In genomic region chr1:84719477-84720274, GRCh38 we compare ENCODE assay signal across 16 cellular contexts. TPM values are rescaled to one million over a fixed set of nuclear protein-coding genes. Genes with fewer than 3 reads are reported as not detected.
A peak's percentile ranks its signal among the peaks of the same experiment; 100 is the strongest.
DNase-seq lines count a peak whose midpoint lies in the region; ATAC-seq and TF ChIP-seq lines count a peak whose summit lies in the region.
"Had no signal": no experiment of that assay in that cellular context is flagged by ENCODE, and none has a peak within 500 bp of the region (broad histone marks: within the 10 kb centered on the region; RNA-seq: fewer than 3 reads in every experiment).

No MANE protein-coding gene starts in this region.

- intact Hi-C loops in heart left ventricle (cut with DNase I): no loop called here
- intact Hi-C loops in right cardiac atrium (cut with DNase I): no loop called here
- intact Hi-C loops in upper lobe of right lung (cut with DNase I): no loop called here
- intact Hi-C loops in esophagus squamous epithelium (cut with DNase I): no loop called here

- TF ChIP-seq POLR2A in heart left ventricle (IDR thresholded peaks at IDR 0.05) (no peak), esophagus squamous epithelium (IDR thresholded peaks at IDR 0.05) (no peak)

- H3K9me3 ChIP-seq in heart left ventricle: no peaks in the 10 kb centered on the region
- no peaks in the 10 kb centered on the region for H3K9me3 ChIP-seq in right cardiac atrium (ENCODE audit: control insufficient read depth, low read length)
- no peaks in the 10 kb centered on the region for H3K9me3 ChIP-seq in neuron (ENCODE audit: low read length)
- H3K9me3 ChIP-seq in upper lobe of right lung: no peaks in the 10 kb centered on the region
- no peaks in the 10 kb centered on the region for H3K9me3 ChIP-seq in esophagus squamous epithelium

- H3K27ac ChIP-seq in heart left ventricle (peak overlapping the region in 9 of 12 donors; percentile 10 to 83 (median 62)), right cardiac atrium (ENCODE audit: low read length) (no peak overlapping the region), upper lobe of right lung (no peak overlapping the region), esophagus squamous epithelium (peak overlapping the region in 2 of 4 donors; percentile 31 to 43)
- H3K27ac ChIP-seq: SK-N-MC had no signal

- H3K4me1 ChIP-seq in heart left ventricle (peaks cover 0 to 25% (median 0%) of the 10 kb centered on the region in 12 donors), right cardiac atrium (ENCODE audit: control insufficient read depth, insufficient read depth, low read length) (no peaks in the 10 kb centered on the region), neuron (ENCODE audit: insufficient read depth, low read length) (peaks cover 42% of the 10 kb centered on the region), upper lobe of right lung (peaks cover 4% of the 10 kb centered on the region), esophagus squamous epithelium (peaks cover 0 to 9% (median 3%) of the 10 kb centered on the region in 3 donors)

- no peak for TF ChIP-seq CTCF in heart left ventricle (IDR thresholded peaks at IDR 0.05)
- no peak for TF ChIP-seq CTCF in upper lobe of right lung (IDR thresholded peaks at IDR 0.05)
- no peak for TF ChIP-seq CTCF in esophagus squamous epithelium (IDR thresholded peaks at IDR 0.05)

- ATAC-seq in heart left ventricle (peak in 1 of 4 donors; percentile 24), right cardiac atrium (no peak), upper lobe of right lung (no peak), HG03460 (IDR thresholded peaks at IDR 0.05; ENCODE audit: unreplicated experiment) (no peak), HG03342 (IDR thresholded peaks at IDR 0.05; ENCODE audit: unreplicated experiment) (no peak)
- ATAC-seq: stimulated activated naive CD8-positive, alpha-beta T cell treated with anti-CD3 and anti-CD28 coated beads, Interleukin-15, amount 100 ng/mL, for 72 hours had no signal

- H2AFZ ChIP-seq in neuron (ENCODE audit: low read depth, low read length): peak overlapping the region; percentile 62

- 60 to 69% (median 65%) methylated on average over 9 of the region's 9 CpGs for WGBS in heart left ventricle, 4 donors
- 44% methylated on average over 9 of the region's 9 CpGs for WGBS in right cardiac atrium
- WGBS in esophagus squamous epithelium, 2 donors: 60 to 63% methylated on average over 9 of the region's 9 CpGs

- DNase-seq in heart left ventricle: no peak
- DNase-seq in right cardiac atrium: no peak
- DNase-seq in fibroblast of gingiva (ENCODE audit: low read depth): peak; percentile 50
- no peak for DNase-seq in upper lobe of right lung
- DNase-seq in esophagus squamous epithelium (lab: John Stamatoyannopoulos, UW): no peak
- DNase-seq: 8988T; activated T-cell treated with anti-CD3 and anti-CD28 coated beads, Interleukin-2, amount 50 U/mL, for 1 hour; DMS153; NCI-H146; NCI-H774; stimulated activated CD4-positive, alpha-beta T cell treated with anti-CD3 and anti-CD28 coated beads, Interleukin-4, amount 100 ng/mL, for 24 hours; stimulated activated naive CD8-positive, alpha-beta T cell treated with anti-CD3 and anti-CD28 coated beads, Interleukin-15, amount 100 ng/mL, for 72 hours had no signal

- H3K27me3 ChIP-seq in heart left ventricle (no peaks in the 10 kb centered on the region), right cardiac atrium (ENCODE audit: control insufficient read depth, insufficient read depth) (no peaks in the 10 kb centered on the region), neuron (ENCODE audit: insufficient read depth, low read length) (no peaks in the 10 kb centered on the region), upper lobe of right lung (no peaks in the 10 kb centered on the region), esophagus squamous epithelium (no peaks in the 10 kb centered on the region)

- H3K36me3 ChIP-seq in heart left ventricle: no peaks in the 10 kb centered on the region
- H3K36me3 ChIP-seq in neuron (ENCODE audit: insufficient read depth, low read length): no peaks in the 10 kb centered on the region
- H3K36me3 ChIP-seq in upper lobe of right lung: no peaks in the 10 kb centered on the region
- no peaks in the 10 kb centered on the region for H3K36me3 ChIP-seq in esophagus squamous epithelium

- H3K4me3 ChIP-seq in heart left ventricle (peak overlapping the region in 1 of 12 donors; percentile 22), right cardiac atrium (ENCODE audit: low read length) (no peak overlapping the region), neuron (ENCODE audit: low read length) (no peak overlapping the region), upper lobe of right lung (peak overlapping the region; percentile 12), esophagus squamous epithelium (no peak overlapping the region)
- H3K4me3 ChIP-seq: SK-N-MC had no signal

RNA-seq across cellular contexts. Expression of gene SSX2IP, which starts 29.4 kb away (rescaled TPM):
- total RNA-seq in heart left ventricle (10 to 100 TPM in 6 of 9 donors, 1 to 10 TPM in 3; 4.5 to 18.5 (median 13.7) TPM), right cardiac atrium (10 to 100 TPM; 18.4 to 28.6 (median 22.8) TPM), upper lobe of right lung (8.5 TPM), esophagus squamous epithelium (10 to 100 TPM in 1 of 4 donors, 1 to 10 TPM in 3; 6.5 to 13.4 (median 8.6) TPM)
- polyA plus RNA-seq in heart left ventricle (10 to 100 TPM in 1 of 2 donors, 1 to 10 TPM in 1; 2.6 to 15.6 TPM), right cardiac atrium (7.7 TPM)

Comparison
In these comparisons a context has a peak if more than half of its experiments do, and no peak if none do; other contexts are left out.
1. H3K27ac ChIP-seq: peak in heart left ventricle (9 of 12); none in right cardiac atrium (single experiment) and upper lobe of right lung (single experiment).